ENCODE assay signal across 11 cellular contexts in the genomic region with DNA sequence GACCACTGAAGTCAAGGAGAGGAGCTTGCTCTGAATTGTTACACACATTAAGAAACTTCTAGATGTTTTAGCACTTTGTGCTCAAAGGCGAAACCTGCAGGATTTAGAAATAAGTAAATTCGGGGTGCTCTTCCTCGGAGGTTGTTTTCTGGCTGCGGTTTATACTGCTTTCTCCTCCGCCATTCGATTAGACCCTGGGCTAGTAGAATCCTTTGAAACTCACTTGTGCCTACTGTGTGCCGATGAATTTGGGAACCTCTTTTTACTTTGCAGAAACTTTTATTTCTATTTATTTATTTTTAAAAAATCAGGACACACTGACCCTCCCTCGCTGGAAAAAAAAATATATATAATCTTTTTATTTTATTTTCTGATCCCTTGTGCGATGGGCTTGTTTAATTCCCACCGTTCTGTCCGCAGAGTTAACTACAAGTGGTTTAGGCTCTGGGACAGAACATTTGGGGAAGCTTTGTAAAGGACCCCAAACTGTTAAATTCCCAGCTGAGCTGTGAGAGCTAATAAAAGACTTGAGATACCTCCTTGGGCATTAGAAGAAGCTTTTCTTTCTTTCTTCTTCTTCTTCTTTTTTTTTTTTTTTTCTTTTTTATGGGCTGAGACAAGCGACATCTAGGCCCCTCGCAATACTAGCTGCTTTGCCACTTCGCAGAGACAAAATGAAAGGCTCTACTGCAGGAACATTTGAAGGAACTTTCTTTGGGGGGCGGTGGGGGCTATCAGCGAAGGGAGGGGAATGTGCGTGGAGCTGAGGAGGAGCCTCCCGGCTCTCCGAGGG. TPM values are rescaled to one million over a fixed set of nuclear protein-coding genes. Genes with fewer than 3 reads are reported as not detected.
DNase-seq lines count a peak whose midpoint lies in the region; ATAC-seq and TF ChIP-seq lines count a peak whose summit lies in the region.
"Had no signal": no experiment of that assay in that cellular context is flagged by ENCODE, and none has a peak within 500 bp of the region (broad histone marks: within the 10 kb centered on the region; RNA-seq: fewer than 3 reads in every experiment).

No MANE protein-coding gene starts in this region.

- H3K27ac ChIP-seq in ascending aorta, result peak overlapping the region; percentile 91 to 99
- H3K27ac ChIP-seq in gastrocnemius medialis, result peak overlapping the region; percentile 43 to 88 (median 74)
- no peak overlapping the region for H3K27ac ChIP-seq in SJCRH30

- intact Hi-C loops in ascending aorta (cut with DNase I), result loop anchor here (5.0 to 10.0 kb wide), 4 partner anchors 254 to 1814 kb away; a partner anchor contains a TSS
- intact Hi-C loops in gastrocnemius medialis (cut with DNase I; ENCODE audit: low total_unique reads), result loop anchor here (10.0 kb wide), 4 partner anchors 1004 to 1794 kb away; a partner anchor contains a TSS

- H3K4me3 ChIP-seq in ascending aorta, result peak overlapping the region; percentile 81 to 82
- peak overlapping the region; percentile 49; the same call in 1 of the 2 replicates for H3K4me3 ChIP-seq in iPS-18c (ENCODE audit: insufficient read depth, low read depth, low read length)
- peak overlapping the region; percentile 44 to 96 (median 74) for H3K4me3 ChIP-seq in gastrocnemius medialis
- no peak overlapping the region for H3K4me3 ChIP-seq in SJCRH30

- H3K9ac ChIP-seq in ES-I3 (ENCODE audit: low read depth, low read length), result peak overlapping the region; percentile 47; the same call in 1 of the 2 replicates

- no peaks in the 10 kb centered on the region for H3K9me3 ChIP-seq in ES-I3 (ENCODE audit: control insufficient read depth, insufficient read depth, low read length)
- no peaks in the 10 kb centered on the region for H3K9me3 ChIP-seq in ascending aorta
- no peaks in the 10 kb centered on the region for H3K9me3 ChIP-seq in iPS-18c (ENCODE audit: control insufficient read depth, insufficient read depth, low read length)
- H3K9me3 ChIP-seq in gastrocnemius medialis, result no peaks in the 10 kb centered on the region
- H3K9me3 ChIP-seq in SJCRH30 (replicated peaks), result no peaks in the 10 kb centered on the region

- H3K36me3 ChIP-seq in ES-I3 (ENCODE audit: insufficient read depth, low read length) (no peaks in the 10 kb centered on the region), ascending aorta (no peaks in the 10 kb centered on the region), gastrocnemius medialis (peaks cover 0 to 3% of the 10 kb centered on the region in 2 donors), SJCRH30 (no peaks in the 10 kb centered on the region)

- no peak for TF ChIP-seq CTCF in ascending aorta (IDR thresholded peaks at IDR 0.05)
- TF ChIP-seq CTCF in gastrocnemius medialis (IDR thresholded peaks at IDR 0.05 in 4 of 5, conservative IDR thresholded peaks at IDR 0.05 in 1 of 5), result no peak

- no peak for TF ChIP-seq POLR2A in gastrocnemius medialis (IDR thresholded peaks at IDR 0.05)

- H3K4me1 ChIP-seq in ES-I3 (ENCODE audit: insufficient read depth, low read length) (peaks cover 17% of the 10 kb centered on the region), ascending aorta (peaks cover 0 to 3% of the 10 kb centered on the region in 2 donors), gastrocnemius medialis (peaks cover 0 to 18% of the 10 kb centered on the region in 2 donors), SJCRH30 (no peaks in the 10 kb centered on the region)

- in situ Hi-C loops in gastrocnemius medialis (cut with MboI; ENCODE audit: low sequenced_read_pairs in 4 of 4), result loop anchor here (10.0 to 25.0 kb wide), 4 partner anchors 1199 to 1599 kb away; no protein-coding TSS in a partner anchor

- ATAC-seq in gastrocnemius medialis (no peak), HG02642 (IDR thresholded peaks at IDR 0.05; ENCODE audit: poor library complexity, unreplicated experiment) (no peak), GM21529 (IDR thresholded peaks at IDR 0.05; ENCODE audit: unreplicated experiment) (no peak), HG02588 (IDR thresholded peaks at IDR 0.05; ENCODE audit: unreplicated experiment) (no peak)
- ATAC-seq: activated naive CD4-positive, alpha-beta T cell treated with anti-CD3 and anti-CD28 coated beads, Interleukin-2, amount 50 U/mL, for 72 hours had no signal

- no peaks in the 10 kb centered on the region for H3K27me3 ChIP-seq in ascending aorta
- no peaks in the 10 kb centered on the region for H3K27me3 ChIP-seq in gastrocnemius medialis
- H3K27me3 ChIP-seq in SJCRH30, result no peaks in the 10 kb centered on the region

- DNase-seq in ascending aorta (ENCODE audit: low spot score in 2 of 2), result no peak
- no peak for DNase-seq in gastrocnemius medialis
- no peak for DNase-seq in SJCRH30
- DNase-seq: NCI-H1105 treated with DMSO at 0.1 percent for 48 hours, SW 1271 had no signal

RNA-seq across cellular contexts. Expression of a gene that starts 3.8 kb away (rescaled TPM):
- total RNA-seq in ascending aorta (46.7 TPM), gastrocnemius medialis (1 to 10 TPM; 1.3 to 8.2 (median 2.0) TPM)
- total RNA-seq in SJCRH30 (2014; rRNA removed; shearing (Covaris generic)), result 14.3 and 14.7 TPM in 2 replicates
- total RNA-seq: activated naive CD4-positive, alpha-beta T cell treated with anti-CD3 and anti-CD28 coated beads, Interleukin-2, amount 50 U/mL, for 72 hours had no signal
